In the genomic region with DNA sequence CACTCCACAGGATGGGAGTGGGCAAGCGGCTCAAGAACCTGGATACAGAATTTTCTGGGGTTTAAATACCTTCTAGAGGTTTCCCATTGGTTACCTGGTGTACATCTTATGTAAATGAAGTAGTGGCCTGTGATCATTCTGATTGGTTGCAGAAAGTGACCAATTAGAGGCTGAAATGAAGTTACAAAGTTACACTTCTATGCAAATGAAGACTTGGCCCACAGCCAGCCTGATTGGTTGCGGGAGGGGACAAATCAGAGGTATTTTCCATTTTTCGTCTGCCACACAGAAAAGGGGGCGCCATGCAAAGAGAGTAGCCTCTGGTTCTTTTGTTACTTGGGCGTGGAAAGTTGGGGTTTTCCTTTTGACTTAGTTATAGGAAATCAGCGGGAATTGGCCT, we compare ENCODE assay signal across 17 cellular contexts. TPM values are rescaled to one million over a fixed set of nuclear protein-coding genes. Genes with fewer than 3 reads are reported as not detected.
A peak's percentile ranks its signal among the peaks of the same experiment; 100 is the strongest.
DNase-seq lines count a peak whose midpoint lies in the region; ATAC-seq, FAIRE-seq and TF ChIP-seq lines count a peak whose summit lies in the region.
"Had no signal": no experiment of that assay in that cellular context is flagged by ENCODE, and none has a peak within 500 bp of the region (broad histone marks: within the 10 kb centered on the region; RNA-seq: fewer than 3 reads in every experiment).

No MANE protein-coding gene starts in this region.

- no TSS peak for BruUV-seq in K562 (replicated peaks; lab: Mats Ljungman, UMichigan)

- CTCF ChIA-PET in K562 (lab: Yijun Ruan, JAX; ENCODE audit: low intra/inter-chr PET ratio) = interaction anchor here (0.7 to 1.4 kb wide), 3 partner anchors 45 to 192 kb away, joined by 3 to 4 read pairs (median 4); no protein-coding TSS in a partner anchor

- TF ChIP-seq POLR2A in K562 (conservative IDR thresholded peaks at IDR 0.05) (no peak), thyroid gland (IDR thresholded peaks at IDR 0.05) (no peak)

- no peak overlapping the region for H3K4me3 Mint-ChIP-seq in activated T-cell treated with anti-CD3 and anti-CD28 coated beads, Interleukin-2, amount 50 U/mL, for 24 hours
- H3K4me3 Mint-ChIP-seq in stimulated activated effector memory CD8-positive, alpha-beta T cell treated with anti-CD3 and anti-CD28 coated beads, Interleukin-12 subunit alpha, Interleukin-12 subunit beta, amount 100 ng/mL, for 72 hours = no peak overlapping the region
- H3K4me3 Mint-ChIP-seq: CD8-positive, alpha-beta T cell had no signal

- H3K36me3 Mint-ChIP-seq in activated T-cell treated with anti-CD3 and anti-CD28 coated beads, Interleukin-2, amount 50 U/mL, for 24 hours (ENCODE audit: low read depth) = peaks cover 86% of the 10 kb centered on the region
- peaks cover 95% of the 10 kb centered on the region for H3K36me3 Mint-ChIP-seq in stimulated activated effector memory CD8-positive, alpha-beta T cell treated with anti-CD3 and anti-CD28 coated beads, Interleukin-12 subunit alpha, Interleukin-12 subunit beta, amount 100 ng/mL, for 72 hours

- peaks cover 63% of the 10 kb centered on the region for H4K20me1 ChIP-seq in K562 (replicated peaks; ENCODE audit: control insufficient read depth, insufficient read depth, low read length)

- H3K4me2 ChIP-seq in K562 (ENCODE audit: insufficient read depth, low read length) = no peak overlapping the region
- H3K4me2 ChIP-seq: A549 had no signal

- H3K79me2 ChIP-seq in K562 (ENCODE audit: control insufficient read depth, insufficient read depth, low read length) = no peaks in the 10 kb centered on the region

- no peaks in the 10 kb centered on the region for H3K9me1 ChIP-seq in K562 (ENCODE audit: control insufficient read depth, insufficient read depth, low read length)

- no peak overlapping the region for H2AFZ ChIP-seq in K562 (ENCODE audit: low read depth, low read length)
- H2AFZ ChIP-seq: GM23248 had no signal

- FAIRE-seq in K562 (lab: Jason Lieb, UNC) = peak; percentile 63
- FAIRE-seq: A549, D721Med had no signal

- peaks cover 0 to 5% of the 10 kb centered on the region in 2 experiments; a peak in 2 of 5 replicates for H3K4me1 ChIP-seq in K562 (replicated peaks in 1 of 2; ENCODE audit: control insufficient read depth in 2 of 2, insufficient read depth in 2 of 2, low read length in 2 of 2)
- H3K4me1 ChIP-seq in thyroid gland = peaks cover 3 to 17% of the 10 kb centered on the region in 2 donors
- H3K4me1 ChIP-seq: A549 had no signal

- TF ChIP-seq RAD21 in Ishikawa (IDR thresholded peaks at IDR 0.05; ENCODE audit: low read depth) (no peak), K562 (CRISPR knock-in tag; conservative IDR thresholded peaks at IDR 0.05 in 1 of 2, IDR thresholded peaks at IDR 0.05 in 1 of 2) (no peak)

- H3K4me3 ChIP-seq in K562 = no peak overlapping the region
- no peak overlapping the region for H3K4me3 ChIP-seq in thyroid gland (replicated peaks in 1 of 3)
- H3K4me3 ChIP-seq: A549, GM23248 had no signal

- H3K4me1 Mint-ChIP-seq in activated T-cell treated with anti-CD3 and anti-CD28 coated beads, Interleukin-2, amount 50 U/mL, for 24 hours (ENCODE audit: low read depth) = peaks cover 17% of the 10 kb centered on the region
- H3K4me1 Mint-ChIP-seq in stimulated activated effector memory CD8-positive, alpha-beta T cell treated with anti-CD3 and anti-CD28 coated beads, Interleukin-12 subunit alpha, Interleukin-12 subunit beta, amount 100 ng/mL, for 72 hours = peaks cover 48% of the 10 kb centered on the region

- peaks cover 22 to 44% of the 10 kb centered on the region in 2 experiments; a peak in 4 of 5 replicates for H3K27me3 ChIP-seq in K562 (ENCODE audit: control insufficient read depth in 2 of 2, insufficient read depth in 2 of 2, low read length in 2 of 2)
- no peaks in the 10 kb centered on the region for H3K27me3 ChIP-seq in thyroid gland
- H3K27me3 ChIP-seq: BE2C had no signal

- WGBS in K562 (ENCODE audit: insufficient coverage, low coverage, missing lambda C conversion rate) = 20% methylated on average over 6 of the region's 6 CpGs
- WGBS in thyroid gland, 2 donors = 81 to 88% methylated on average over 6 of the region's 6 CpGs

- H3K9me3 ChIP-seq in K562 (replicated peaks; ENCODE audit: control insufficient read depth, insufficient read depth, low read depth, low read length) = no peaks in the 10 kb centered on the region
- H3K9me3 ChIP-seq in thyroid gland = no peaks in the 10 kb centered on the region
- H3K9me3 ChIP-seq: A549, BE2C had no signal

- intact Hi-C loops in K562 (cut with micrococcal nuclease) = loop anchor here (5.0 kb wide), 1 partner anchor 288 kb away; no protein-coding TSS in a partner anchor
- intact Hi-C loops in thyroid gland (cut with DNase I) = loop anchor here (5.0 to 10.0 kb wide), 2 partner anchors 188 to 290 kb away; partner anchors contain the start of gene HES3

- H3K9ac ChIP-seq in K562 (ENCODE audit: insufficient read depth in 1 of 2, low read depth in 2 of 2, low read length in 2 of 2) = no peak overlapping the region
- H3K9ac ChIP-seq: GM23248 had no signal

- H3K9me3 Mint-ChIP-seq in activated T-cell treated with anti-CD3 and anti-CD28 coated beads, Interleukin-2, amount 50 U/mL, for 24 hours = no peaks in the 10 kb centered on the region
- no peaks in the 10 kb centered on the region for H3K9me3 Mint-ChIP-seq in stimulated activated effector memory CD8-positive, alpha-beta T cell treated with anti-CD3 and anti-CD28 coated beads, Interleukin-12 subunit alpha, Interleukin-12 subunit beta, amount 100 ng/mL, for 72 hours
- H3K9me3 Mint-ChIP-seq: CD8-positive, alpha-beta T cell had no signal

- no peaks in the 10 kb centered on the region for H3K27me3 Mint-ChIP-seq in activated T-cell treated with anti-CD3 and anti-CD28 coated beads, Interleukin-2, amount 50 U/mL, for 24 hours

- DNase-seq in activated T-cell treated with anti-CD3 and anti-CD28 coated beads, Interleukin-2, amount 50 U/mL, for 24 hours = no peak
- DNase-seq in activated T-cell treated with anti-CD3 and anti-CD28 coated beads, Interleukin-2, amount 50 U/mL, for 1 hour = no peak
- DNase-seq in K562 (ENCODE audit: extremely low read depth in 1 of 4, low spot score in 3 of 4) = peak in 1 of 4 experiments; percentile 42
- DNase-seq in stimulated activated effector memory CD8-positive, alpha-beta T cell treated with anti-CD3 and anti-CD28 coated beads, Interleukin-12 subunit alpha, Interleukin-12 subunit beta, amount 100 ng/mL, for 72 hours (ENCODE audit: low spot score in 2 of 2) = no peak
- no peak for DNase-seq in HK-2 (ENCODE audit: unreplicated experiment)
- DNase-seq in thyroid gland = no peak
- DNase-seq: BE2C; CD8-positive, alpha-beta T cell; COR-L47; DMS53; GM23248; H7; IMR-90 had no signal

- no peak for ATAC-seq in K562
- no peak for ATAC-seq in stimulated activated effector memory CD8-positive, alpha-beta T cell treated with anti-CD3 and anti-CD28 coated beads, Interleukin-12 subunit alpha, Interleukin-12 subunit beta, amount 100 ng/mL, for 72 hours
- ATAC-seq: A549; CD8-positive, alpha-beta T cell had no signal

- H3K36me3 ChIP-seq in K562 (ENCODE audit: control insufficient read depth, insufficient read depth, low read length) = no peaks in the 10 kb centered on the region
- H3K36me3 ChIP-seq in thyroid gland = no peaks in the 10 kb centered on the region
- H3K36me3 ChIP-seq: BE2C had no signal

- peak overlapping the region; percentile 57 for H3K27ac Mint-ChIP-seq in activated T-cell treated with anti-CD3 and anti-CD28 coated beads, Interleukin-2, amount 50 U/mL, for 24 hours
- H3K27ac Mint-ChIP-seq in stimulated activated effector memory CD8-positive, alpha-beta T cell treated with anti-CD3 and anti-CD28 coated beads, Interleukin-12 subunit alpha, Interleukin-12 subunit beta, amount 100 ng/mL, for 72 hours = peak overlapping the region; percentile 86

- POLR2A ChIA-PET in K562 (lab: Yijun Ruan, JAX) = no interaction called here

- TF ChIP-seq CTCF in K562 (IDR thresholded peaks at IDR 0.05 in 2 of 3, conservative IDR thresholded peaks at IDR 0.05 in 1 of 3; ENCODE audit: insufficient read depth in 2 of 3, low read depth in 1 of 3, low read length in 3 of 3) (no peak), thyroid gland (IDR thresholded peaks at IDR 0.05) (no peak)

- in situ Hi-C loops in K562 (cut with MboI) = no loop called here

- H3K27ac ChIP-seq in K562 (ENCODE audit: extremely low read depth, low read depth, low read length) (no peak overlapping the region), thyroid gland (no peak overlapping the region)
- H3K27ac ChIP-seq: A549, C4-2B, GM23248 had no signal

- no peak for TF ChIP-seq EP300 in Ishikawa (IDR thresholded peaks at IDR 0.05; ENCODE audit: borderline replicate concordance)
- TF ChIP-seq EP300 in K562 (IDR thresholded peaks at IDR 0.05; ENCODE audit: low read length) = no peak

TF ChIP-seq in Ishikawa, 13 proteins besides CTCF, POLR2A, EP300 and RAD21 (continues in another document):
- no peak for TF ChIP-seq TCF12 (IDR thresholded peaks at IDR 0.05; ENCODE audit: low read depth)
- no peak for TF ChIP-seq YY1 (IDR thresholded peaks at IDR 0.05; ENCODE audit: low read depth)

TF ChIP-seq in K562, 482 proteins besides CTCF, POLR2A, EP300 and RAD21:
- TF ChIP-seq FOS (IDR thresholded peaks at IDR 0.05; ENCODE audit: extremely low read depth, insufficient read length) (no peak), SPI1 (IDR thresholded peaks at IDR 0.05; ENCODE audit: borderline replicate concordance, low read depth, low read length) (no peak), NFIC (IDR thresholded peaks at IDR 0.05) (peak; percentile 88), MYC (IDR thresholded peaks at IDR 0.05; ENCODE audit: low read depth, low read length) (no peak), MYC (CRISPR knock-in tag; IDR thresholded peaks at IDR 0.05; ENCODE audit: borderline replicate concordance, low read depth) (no peak)

RNA-seq across cellular contexts. Expression of gene KCNAB2, which starts 8.9 kb away (rescaled TPM):
- 23.9 and 48.7 TPM in 2 replicates for total RNA-seq in K562 (2011; cell fraction: chromatin; rRNA removed; ENCODE audit: low replicate concordance)
- total RNA-seq in K562 (2011; cell fraction: nucleolus; rRNA removed) = 31.2 and 38.0 TPM in 2 replicates
- 23.7 and 24.4 TPM in 2 replicates for total RNA-seq in K562 (2011; cell fraction: nucleoplasm; rRNA removed)
- total RNA-seq in K562 (2014; rRNA removed) (4.0 and 11.1 TPM in 2 replicates), K562 (2014; rRNA removed; fragmentation: Illumina TruSeq; extraction: Trizol) (7.1 and 7.2 TPM in 2 replicates), K562 (2015; rRNA removed; fragmentation: Illumina TruSeq; extraction: Trizol) (6.1 and 6.4 TPM in 2 replicates), K562 (2021) (14.7 and 15.8 TPM in 2 replicates), thyroid gland (1 to 10 TPM; 3.1 to 7.3 (median 6.1) TPM)
- polyA plus RNA-seq in K562 (2011; rRNA removed) (5.8 and 7.4 TPM in 2 replicates), K562 (2014; fragmentation: Illumina TruSeq; extraction: Trizol) (8.1 and 8.2 TPM in 2 replicates), K562 (2014; fragmentation: Nextera tagmentation; extraction: Ambion mirVana) (1 to 10 TPM; 1.8 to 2.4 TPM), K562 (2014; rRNA removed) (8.3 and 10.8 TPM in 2 replicates)
- polyA plus RNA-seq in K562 (2011; cell fraction: cytosol; rRNA removed) = 3.5 and 7.3 TPM in 2 replicates
- polyA plus RNA-seq in K562 (2011; cell fraction: nucleus; rRNA removed) = 19.8 and 26.0 TPM in 2 replicates
- polyA plus RNA-seq in K562 (2012) = 11.8 and 15.5 TPM in 2 replicates
- polyA minus RNA-seq in K562 (2011; rRNA and poly(A)+ RNA removed) = 2.0 and 5.5 TPM in 2 replicates
- 3.7 and 4.5 TPM in 2 replicates for polyA minus RNA-seq in K562 (2011; cell fraction: cytosol; rRNA and poly(A)+ RNA removed)
- polyA minus RNA-seq in K562 (2011; cell fraction: nucleus; rRNA and poly(A)+ RNA removed) = 13.6 and 16.0 TPM in 2 replicates
